In the genomic region with DNA sequence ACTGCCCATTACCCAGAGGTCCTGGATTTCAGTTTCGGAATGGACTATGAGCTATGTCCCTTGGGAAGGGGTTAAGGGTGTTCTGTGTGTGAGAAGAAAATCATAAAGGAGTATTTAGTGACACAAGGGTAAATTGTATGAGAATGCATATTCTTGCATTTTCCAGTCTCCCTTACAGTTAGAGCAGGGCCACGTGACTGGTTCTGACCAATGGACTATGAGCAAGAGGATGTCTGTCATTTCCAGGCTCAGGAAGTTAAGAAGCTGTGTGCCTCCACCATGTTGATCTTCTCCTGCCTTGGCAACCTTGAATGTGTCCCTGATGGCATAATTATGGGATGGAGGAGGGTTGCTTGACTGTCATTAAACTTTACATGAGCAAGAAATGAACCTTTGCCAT, we compare ENCODE assay signal across 1 cellular context.
TF ChIP-seq lines count a peak whose summit lies in the region.

No MANE protein-coding gene starts in this region.

TF ChIP-seq in GM23338, 12 proteins besides CTCF, POLR2A, EP300 and RAD21 (continued from another document):
- TF ChIP-seq, protein P1, sequence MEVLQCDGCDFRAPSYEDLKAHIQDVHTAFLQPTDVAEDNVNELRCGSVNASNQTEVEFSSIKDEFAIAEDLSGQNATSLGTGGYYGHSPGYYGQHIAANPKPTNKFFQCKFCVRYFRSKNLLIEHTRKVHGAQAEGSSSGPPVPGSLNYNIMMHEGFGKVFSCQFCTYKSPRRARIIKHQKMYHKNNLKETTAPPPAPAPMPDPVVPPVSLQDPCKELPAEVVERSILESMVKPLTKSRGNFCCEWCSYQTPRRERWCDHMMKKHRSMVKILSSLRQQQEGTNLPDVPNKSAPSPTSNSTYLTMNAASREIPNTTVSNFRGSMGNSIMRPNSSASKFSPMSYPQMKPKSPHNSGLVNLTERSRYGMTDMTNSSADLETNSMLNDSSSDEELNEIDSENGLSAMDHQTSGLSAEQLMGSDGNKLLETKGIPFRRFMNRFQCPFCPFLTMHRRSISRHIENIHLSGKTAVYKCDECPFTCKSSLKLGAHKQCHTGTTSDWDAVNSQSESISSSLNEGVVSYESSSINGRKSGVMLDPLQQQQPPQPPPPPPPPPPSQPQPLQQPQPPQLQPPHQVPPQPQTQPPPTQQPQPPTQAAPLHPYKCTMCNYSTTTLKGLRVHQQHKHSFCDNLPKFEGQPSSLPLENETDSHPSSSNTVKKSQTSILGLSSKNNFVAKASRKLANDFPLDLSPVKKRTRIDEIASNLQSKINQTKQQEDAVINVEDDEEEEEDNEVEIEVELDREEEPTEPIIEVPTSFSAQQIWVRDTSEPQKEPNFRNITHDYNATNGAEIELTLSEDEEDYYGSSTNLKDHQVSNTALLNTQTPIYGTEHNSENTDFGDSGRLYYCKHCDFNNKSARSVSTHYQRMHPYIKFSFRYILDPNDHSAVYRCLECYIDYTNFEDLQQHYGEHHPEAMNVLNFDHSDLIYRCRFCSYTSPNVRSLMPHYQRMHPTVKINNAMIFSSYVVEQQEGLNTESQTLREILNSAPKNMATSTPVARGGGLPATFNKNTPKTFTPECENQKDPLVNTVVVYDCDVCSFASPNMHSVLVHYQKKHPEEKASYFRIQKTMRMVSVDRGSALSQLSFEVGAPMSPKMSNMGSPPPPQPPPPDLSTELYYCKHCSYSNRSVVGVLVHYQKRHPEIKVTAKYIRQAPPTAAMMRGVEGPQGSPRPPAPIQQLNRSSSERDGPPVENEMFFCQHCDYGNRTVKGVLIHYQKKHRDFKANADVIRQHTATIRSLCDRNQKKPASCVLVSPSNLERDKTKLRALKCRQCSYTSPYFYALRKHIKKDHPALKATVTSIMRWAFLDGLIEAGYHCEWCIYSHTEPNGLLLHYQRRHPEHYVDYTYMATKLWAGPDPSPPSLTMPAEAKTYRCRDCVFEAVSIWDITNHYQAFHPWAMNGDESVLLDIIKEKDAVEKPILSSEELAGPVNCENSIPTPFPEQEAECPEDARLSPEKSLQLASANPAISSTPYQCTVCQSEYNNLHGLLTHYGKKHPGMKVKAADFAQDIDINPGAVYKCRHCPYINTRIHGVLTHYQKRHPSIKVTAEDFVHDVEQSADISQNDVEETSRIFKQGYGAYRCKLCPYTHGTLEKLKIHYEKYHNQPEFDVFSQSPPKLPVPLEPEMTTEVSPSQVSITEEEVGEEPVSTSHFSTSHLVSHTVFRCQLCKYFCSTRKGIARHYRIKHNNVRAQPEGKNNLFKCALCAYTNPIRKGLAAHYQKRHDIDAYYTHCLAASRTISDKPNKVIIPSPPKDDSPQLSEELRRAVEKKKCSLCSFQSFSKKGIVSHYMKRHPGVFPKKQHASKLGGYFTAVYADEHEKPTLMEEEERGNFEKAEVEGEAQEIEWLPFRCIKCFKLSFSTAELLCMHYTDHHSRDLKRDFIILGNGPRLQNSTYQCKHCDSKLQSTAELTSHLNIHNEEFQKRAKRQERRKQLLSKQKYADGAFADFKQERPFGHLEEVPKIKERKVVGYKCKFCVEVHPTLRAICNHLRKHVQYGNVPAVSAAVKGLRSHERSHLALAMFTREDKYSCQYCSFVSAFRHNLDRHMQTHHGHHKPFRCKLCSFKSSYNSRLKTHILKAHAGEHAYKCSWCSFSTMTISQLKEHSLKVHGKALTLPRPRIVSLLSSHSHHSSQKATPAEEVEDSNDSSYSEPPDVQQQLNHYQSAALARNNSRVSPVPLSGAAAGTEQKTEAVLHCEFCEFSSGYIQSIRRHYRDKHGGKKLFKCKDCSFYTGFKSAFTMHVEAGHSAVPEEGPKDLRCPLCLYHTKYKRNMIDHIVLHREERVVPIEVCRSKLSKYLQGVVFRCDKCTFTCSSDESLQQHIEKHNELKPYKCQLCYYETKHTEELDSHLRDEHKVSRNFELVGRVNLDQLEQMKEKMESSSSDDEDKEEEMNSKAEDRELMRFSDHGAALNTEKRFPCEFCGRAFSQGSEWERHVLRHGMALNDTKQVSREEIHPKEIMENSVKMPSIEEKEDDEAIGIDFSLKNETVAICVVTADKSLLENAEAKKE (CRISPR knock-in tag; IDR thresholded peaks at IDR 0.05) = no peak
- no peak for TF ChIP-seq ZNF331 (CRISPR knock-in tag; IDR thresholded peaks at IDR 0.05; ENCODE audit: low read depth)
- TF ChIP-seq, protein P2, sequence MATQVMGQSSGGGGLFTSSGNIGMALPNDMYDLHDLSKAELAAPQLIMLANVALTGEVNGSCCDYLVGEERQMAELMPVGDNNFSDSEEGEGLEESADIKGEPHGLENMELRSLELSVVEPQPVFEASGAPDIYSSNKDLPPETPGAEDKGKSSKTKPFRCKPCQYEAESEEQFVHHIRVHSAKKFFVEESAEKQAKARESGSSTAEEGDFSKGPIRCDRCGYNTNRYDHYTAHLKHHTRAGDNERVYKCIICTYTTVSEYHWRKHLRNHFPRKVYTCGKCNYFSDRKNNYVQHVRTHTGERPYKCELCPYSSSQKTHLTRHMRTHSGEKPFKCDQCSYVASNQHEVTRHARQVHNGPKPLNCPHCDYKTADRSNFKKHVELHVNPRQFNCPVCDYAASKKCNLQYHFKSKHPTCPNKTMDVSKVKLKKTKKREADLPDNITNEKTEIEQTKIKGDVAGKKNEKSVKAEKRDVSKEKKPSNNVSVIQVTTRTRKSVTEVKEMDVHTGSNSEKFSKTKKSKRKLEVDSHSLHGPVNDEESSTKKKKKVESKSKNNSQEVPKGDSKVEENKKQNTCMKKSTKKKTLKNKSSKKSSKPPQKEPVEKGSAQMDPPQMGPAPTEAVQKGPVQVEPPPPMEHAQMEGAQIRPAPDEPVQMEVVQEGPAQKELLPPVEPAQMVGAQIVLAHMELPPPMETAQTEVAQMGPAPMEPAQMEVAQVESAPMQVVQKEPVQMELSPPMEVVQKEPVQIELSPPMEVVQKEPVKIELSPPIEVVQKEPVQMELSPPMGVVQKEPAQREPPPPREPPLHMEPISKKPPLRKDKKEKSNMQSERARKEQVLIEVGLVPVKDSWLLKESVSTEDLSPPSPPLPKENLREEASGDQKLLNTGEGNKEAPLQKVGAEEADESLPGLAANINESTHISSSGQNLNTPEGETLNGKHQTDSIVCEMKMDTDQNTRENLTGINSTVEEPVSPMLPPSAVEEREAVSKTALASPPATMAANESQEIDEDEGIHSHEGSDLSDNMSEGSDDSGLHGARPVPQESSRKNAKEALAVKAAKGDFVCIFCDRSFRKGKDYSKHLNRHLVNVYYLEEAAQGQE (IDR thresholded peaks at IDR 0.05; ENCODE audit: unreplicated experiment) = no peak
